Comparison of ENCODE assay signal across 8 cellular contexts in the genomic region with DNA sequence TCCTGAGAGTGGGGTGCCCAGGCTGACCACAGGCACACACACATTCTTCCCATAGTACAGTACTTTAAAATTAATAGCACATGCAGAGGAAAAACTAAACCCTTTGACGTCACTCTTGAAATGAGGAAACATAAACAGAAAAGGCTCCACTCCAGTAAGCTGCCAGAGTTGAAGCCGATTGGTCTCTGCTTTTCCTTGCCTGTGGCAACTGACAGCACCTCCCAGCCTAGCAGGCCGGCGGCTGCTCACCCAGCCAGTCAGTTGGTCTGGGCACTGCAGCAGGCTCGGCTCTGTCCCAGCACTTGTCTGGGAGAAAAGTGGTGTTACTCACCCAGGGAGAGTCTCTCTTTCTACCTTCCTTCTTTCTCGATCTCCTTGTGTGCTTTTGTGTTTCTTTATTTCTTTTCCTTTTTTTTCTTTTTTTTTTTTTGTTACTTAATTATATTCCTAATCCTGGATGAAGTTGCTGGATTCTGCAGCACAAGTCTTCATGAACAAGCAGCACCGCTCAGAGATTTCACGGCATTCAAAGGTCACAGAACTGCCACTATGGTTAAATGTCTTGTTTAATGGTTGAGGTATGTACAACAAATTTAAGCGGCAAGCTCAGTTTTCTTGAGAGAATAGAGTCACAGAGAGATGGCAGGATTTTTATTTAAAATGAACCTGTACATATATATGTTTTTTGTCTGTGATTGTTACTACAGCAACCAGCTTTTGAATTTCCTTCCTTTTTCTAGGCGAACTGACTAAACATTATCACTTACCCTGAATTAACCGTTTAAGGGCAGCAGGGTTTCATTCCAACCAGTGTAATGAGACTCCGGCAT. TPM values are rescaled to one million over a fixed set of nuclear protein-coding genes. Genes with fewer than 3 reads are reported as not detected.
A peak's percentile ranks its signal among the peaks of the same experiment; 100 is the strongest.
DNase-seq lines count a peak whose midpoint lies in the region; ATAC-seq, FAIRE-seq and TF ChIP-seq lines count a peak whose summit lies in the region.

A gene (plus strand): TSS at position 260 of the 830 bp plus-strand sequence.

- H3K9ac ChIP-seq in MM.1S (ENCODE audit: low read length) = no peak within 1 kb of the TSS
- no peak within 1 kb of the TSS for H3K9ac ChIP-seq in HepG2 (ENCODE audit: insufficient read depth, low read depth, low read length)

- no TSS peak for BruUV-seq in HepG2 (replicated peaks; lab: Mats Ljungman, UMichigan)

- H2AFZ ChIP-seq in MM.1S (ENCODE audit: low read length) (0 out of 2 replicates have a peak within 1 kb of the TSS, but pooled peaks have one; percentile 8), HepG2 (ENCODE audit: low read length) (no peak within 1 kb of the TSS)

- POLR2A ChIA-PET in activated B cell treated with CpG ODN at 0.5 μM for 24 hours (lab: Charles Lee) (interaction anchor here (0.7 to 2.3 kb wide), 6 partner anchors 9 to 668 kb away, joined by 3 to 16 read pairs (median 5); no protein-coding TSS in a partner anchor), HepG2 (lab: Yijun Ruan, JAX) (no interaction called here)

- WGBS in HepG2 (ENCODE audit: low lambda C conversion rate) = 4% methylated on average over 12 of the region's 12 CpGs

- no peaks in the 10 kb centered on the region for H3K79me2 ChIP-seq in MM.1S (ENCODE audit: low read length)
- H3K79me2 ChIP-seq in HepG2 (ENCODE audit: insufficient read depth, low read length) = no peaks in the 10 kb centered on the region

- no peak for TF ChIP-seq EP300 in HepG2 (IDR thresholded peaks at IDR 0.05; ENCODE audit: low read depth in 2 of 2, low read length in 2 of 2)
- TF ChIP-seq EP300 in HepG2 (CRISPR knock-in tag; IDR thresholded peaks at IDR 0.05; ENCODE audit: borderline replicate concordance) = no peak

- no peaks in the 10 kb centered on the region for H3K4me1 ChIP-seq in MM.1S (ENCODE audit: low read length)
- H3K4me1 ChIP-seq in HepG2 (ENCODE audit: insufficient read depth, low read length) = no peaks in the 10 kb centered on the region

- peak; percentile 36; the same call in 1 of the 2 replicates for TF ChIP-seq POLR2A in H54 (IDR thresholded peaks at IDR 0.05; ENCODE audit: low read depth, low read length)
- TF ChIP-seq POLR2A in HepG2 (IDR thresholded peaks at IDR 0.05; ENCODE audit: insufficient read depth in 1 of 2, low read depth in 2 of 2, low read length in 2 of 2) = no peak

- CTCF ChIA-PET in activated B cell treated with CpG ODN at 0.5 μM for 24 hours (lab: Charles Lee) (interaction anchor here (1.1 to 1.4 kb wide), 3 partner anchors 55 to 58 kb away, joined by 3 to 4 read pairs (median 3); no protein-coding TSS in a partner anchor), HepG2 (lab: Yijun Ruan, JAX; ENCODE audit: low intra/inter-chr PET ratio, low total read pairs) (no interaction called here)

- H3K9me3 ChIP-seq in MM.1S (replicated peaks; ENCODE audit: insufficient read depth, low read length) = no peaks in the 10 kb centered on the region
- H3K9me3 ChIP-seq in HepG2 (ENCODE audit: low read length) = no peaks in the 10 kb centered on the region

- peaks cover 58% of the 10 kb centered on the region for H3K4me1 Mint-ChIP-seq in activated B cell treated with CpG ODN at 0.5 μM for 24 hours

- no peaks in the 10 kb centered on the region for H3K9me2 ChIP-seq in MM.1S (replicated peaks; ENCODE audit: insufficient read depth, low read length)

- H3K27me3 Mint-ChIP-seq in activated B cell treated with CpG ODN at 0.5 μM for 24 hours = no peaks in the 10 kb centered on the region

- no peaks in the 10 kb centered on the region for H3F3A ChIP-seq in MM.1S (ENCODE audit: insufficient read depth, low read length)

- H3K27ac Mint-ChIP-seq in activated B cell treated with CpG ODN at 0.5 μM for 24 hours = peak within 1 kb of the TSS; percentile 82

- peak within 1 kb of the TSS; percentile 10; the same call in 1 of the 2 replicates for H3K4me2 ChIP-seq in MM.1S (ENCODE audit: low read depth, low read length)
- no peak within 1 kb of the TSS for H3K4me2 ChIP-seq in HepG2 (ENCODE audit: low read depth, low read length)

- H3K27ac ChIP-seq in MM.1S (ENCODE audit: low read length) (no peak within 1 kb of the TSS), HepG2 (ENCODE audit: extremely low read length, insufficient read depth, low read length) (no peak within 1 kb of the TSS)

- intact Hi-C loops in activated B cell treated with CpG ODN at 0.5 μM for 24 hours (cut with micrococcal nuclease) = loop anchor here (1.0 to 5.0 kb wide), 6 partner anchors 10 to 671 kb away; a partner anchor contains a TSS
- intact Hi-C loops in HepG2 (cut with micrococcal nuclease; ENCODE audit: unreplicated experiment) = no loop called here

- TF ChIP-seq CTCF in GM06990 (IDR thresholded peaks at IDR 0.05; ENCODE audit: insufficient read depth, low read length, poor library complexity, severe bottlenecking) (no peak), MM.1S (IDR thresholded peaks at IDR 0.05; ENCODE audit: low read length) (no peak), activated B cell treated with CpG ODN at 0.5 μM for 24 hours (IDR thresholded peaks at IDR 0.05) (no peak), HepG2 (CRISPR knock-in tag; IDR thresholded peaks at IDR 0.05) (no peak)

- H4K20me1 ChIP-seq in MM.1S (ENCODE audit: insufficient read depth, low read length) = no peaks in the 10 kb centered on the region
- no peaks in the 10 kb centered on the region for H4K20me1 ChIP-seq in HepG2 (ENCODE audit: insufficient read depth, low read length)

- H3K27me3 ChIP-seq in GM06990 (replicated peaks; ENCODE audit: control insufficient read depth, insufficient read depth, low read length) = no peaks in the 10 kb centered on the region; the same call in none of the 2 replicates
- H3K27me3 ChIP-seq in MM.1S (replicated peaks; ENCODE audit: insufficient read depth, low read length) = no peaks in the 10 kb centered on the region
- no peaks in the 10 kb centered on the region for H3K27me3 ChIP-seq in HepG2 (ENCODE audit: control insufficient read depth in 1 of 2, insufficient read depth in 2 of 2, low read length in 2 of 2)

- in situ Hi-C loops in HepG2 (cut with HindIII; ENCODE audit: extremely low pct_ligation_motif_present, low pct_unique_long_range_greater_than_20kb) = no loop called here

- H3K4me3 ChIP-seq in GM06990 (replicated peaks; ENCODE audit: low read depth, low read length) (no peak within 1 kb of the TSS), MM.1S (ENCODE audit: low read length) (no peak within 1 kb of the TSS), HepG2 (replicated peaks in 1 of 3; ENCODE audit: insufficient read depth in 1 of 3, low read depth in 2 of 3, low read length in 3 of 3) (no peak within 1 kb of the TSS)

- peak; percentile 97 for ATAC-seq in activated B cell treated with CpG ODN at 0.5 μM for 24 hours (ENCODE audit: low read depth)
- peak; percentile 73 for ATAC-seq in HepG2

- FAIRE-seq in H54 (lab: Jason Lieb, UNC) (peak; percentile 87), HepG2 (lab: Jason Lieb, UNC) (no peak)

- TF ChIP-seq RAD21 in HepG2 (CRISPR knock-in tag; IDR thresholded peaks at IDR 0.05) = no peak

- H3K9me3 Mint-ChIP-seq in activated B cell treated with CpG ODN at 0.5 μM for 24 hours = no peaks in the 10 kb centered on the region

- peak within 1 kb of the TSS; percentile 83 for H3K4me3 Mint-ChIP-seq in activated B cell treated with CpG ODN at 0.5 μM for 24 hours

- DNase-seq in GM06990 (ENCODE audit: extremely low read depth, insufficient read length) (peak; percentile 22), H54 (ENCODE audit: insufficient read length, low spot score) (peak; percentile 52), MM.1S (peak; percentile 55), activated B cell treated with CpG ODN at 0.5 μM for 24 hours (peak; percentile 47), dermis microvascular lymphatic vessel endothelial cell (ENCODE audit: low read depth in 2 of 2) (peak; percentile 88 to 96), HepG2 (ENCODE audit: low spot score) (no peak), OCI-M2 (lab: John Stamatoyannopoulos, UW; ENCODE audit: unreplicated experiment) (no peak)
- peak; percentile 44 for DNase-seq in stimulated activated CD4-positive, alpha-beta T cell treated with anti-CD3 and anti-CD28 coated beads, Interleukin-1b, Interleukin-23, amount 100 ng/mL, for 48 hours

- no peaks in the 10 kb centered on the region for H3K36me3 Mint-ChIP-seq in activated B cell treated with CpG ODN at 0.5 μM for 24 hours (ENCODE audit: low read depth)

- H3K36me3 ChIP-seq in GM06990 (ENCODE audit: control insufficient read depth, insufficient read depth, low read length) = no peaks in the 10 kb centered on the region
- no peaks in the 10 kb centered on the region for H3K36me3 ChIP-seq in MM.1S (replicated peaks; ENCODE audit: insufficient read depth, low read length)
- no peaks in the 10 kb centered on the region for H3K36me3 ChIP-seq in HepG2 (replicated peaks in 1 of 2; ENCODE audit: control insufficient read depth in 1 of 2, insufficient read depth in 2 of 2, low read length in 2 of 2)

TF ChIP-seq in HepG2, 621 proteins besides CTCF, POLR2A, EP300 and RAD21:
- TF ChIP-seq ZNF331 (CRISPR knock-in tag; IDR thresholded peaks at IDR 0.05) = no peak
- peak; percentile 47; the same call in 1 of the 2 replicates for TF ChIP-seq CREB1 (IDR thresholded peaks at IDR 0.05)
- no peak for TF ChIP-seq CREB1 (CRISPR knock-in tag; IDR thresholded peaks at IDR 0.05)

RNA-seq across cellular contexts. Expression of the gene that starts here (rescaled TPM):
- 1.5 and 1.8 TPM in 2 replicates for total RNA-seq in activated B cell treated with CpG ODN at 0.5 μM for 24 hours
- total RNA-seq in dermis microvascular lymphatic vessel endothelial cell = 6.5 and 13.0 TPM in 2 replicates
- total RNA-seq in HepG2 (2016; rRNA removed; fragmentation: Illumina TruSeq; extraction: Trizol) = not detected in 2 replicates
- not detected in 2 replicates for total RNA-seq in HepG2 (2016; cell fraction: cytosol; rRNA removed; fragmentation: Illumina TruSeq; extraction: Trizol; ENCODE audit: low read depth)
- total RNA-seq in HepG2 (2016; cell fraction: insoluble cytoplasmic fraction; rRNA removed; fragmentation: Illumina TruSeq; extraction: Trizol) = not detected in 2 replicates
- total RNA-seq in HepG2 (2016; cell fraction: membrane; rRNA removed; fragmentation: Illumina TruSeq; extraction: Trizol) = not detected in 2 replicates
- not detected in 2 replicates for total RNA-seq in HepG2 (2016; cell fraction: nucleus; rRNA removed; fragmentation: Illumina TruSeq; extraction: Trizol)
- not detected in 2 replicates for polyA plus RNA-seq in HepG2 (2011; rRNA removed)
- not detected in 2 replicates for polyA plus RNA-seq in HepG2 (2011; cell fraction: cytosol; rRNA removed)
- polyA plus RNA-seq in HepG2 (2011; cell fraction: nucleus; rRNA removed) = not detected in 2 replicates
- polyA plus RNA-seq in HepG2 (2012) = not detected in 2 replicates
- not detected in 2 replicates for polyA plus RNA-seq in HepG2 (2016; cell fraction: cytosol; fragmentation: Illumina TruSeq; extraction: Trizol; ENCODE audit: low read depth)
- polyA plus RNA-seq in HepG2 (2016; cell fraction: insoluble cytoplasmic fraction; fragmentation: Illumina TruSeq; extraction: Trizol; ENCODE audit: low read depth) = not detected in 2 replicates
- not detected in 2 replicates for polyA plus RNA-seq in HepG2 (2016; cell fraction: membrane; fragmentation: Illumina TruSeq; extraction: Trizol; ENCODE audit: low read depth)
- polyA plus RNA-seq in HepG2 (2016; cell fraction: nucleus; fragmentation: Illumina TruSeq; extraction: Trizol; ENCODE audit: insufficient read depth, low read depth) = not detected in 2 replicates
- polyA minus RNA-seq in HepG2 (2011; rRNA and poly(A)+ RNA removed; ENCODE audit: low replicate concordance) = 14.3 TPM in 1 of 2 replicates, not detected in the other
- not detected in 2 replicates for polyA minus RNA-seq in HepG2 (2011; cell fraction: cytosol; rRNA and poly(A)+ RNA removed)
- not detected in 2 replicates for polyA minus RNA-seq in HepG2 (2011; cell fraction: nucleus; rRNA and poly(A)+ RNA removed)

Comparison
In these comparisons a context has a peak if more than half of its experiments do, and no peak if none do; other contexts are left out.
1. DNase-seq: peak in GM06990 (single experiment), H54 (single experiment), MM.1S (single experiment), activated B cell treated with CpG ODN at 0.5 μM for 24 hours (single experiment), dermis microvascular lymphatic vessel endothelial cell (2 of 2) and stimulated activated CD4-positive, alpha-beta T cell treated with anti-CD3 and anti-CD28 coated beads, Interleukin-1b, Interleukin-23, amount 100 ng/mL, for 48 hours (single experiment); none in HepG2 (single experiment) and OCI-M2 (single experiment).